In genomic region chr11:72091292-72091691, GRCh38 we compare ENCODE assay signal across 9 cellular contexts. TPM values are rescaled to one million over a fixed set of nuclear protein-coding genes. Genes with fewer than 3 reads are reported as not detected.
DNase-seq lines count a peak whose midpoint lies in the region; ATAC-seq, FAIRE-seq and TF ChIP-seq lines count a peak whose summit lies in the region.
"Had no signal": no experiment of that assay in that cellular context is flagged by ENCODE, and none has a peak within 500 bp of the region (broad histone marks: within the 10 kb centered on the region; RNA-seq: fewer than 3 reads in every experiment).

No MANE protein-coding gene starts in this region.

- H3K27me3 ChIP-seq in mammary epithelial cell (ENCODE audit: insufficient read depth, low read length) (no peaks in the 10 kb centered on the region), keratinocyte (ENCODE audit: control insufficient read depth, extremely low read depth, insufficient read depth, low read length) (no peaks in the 10 kb centered on the region)

- POLR2A ChIA-PET in WTC11 (lab: Charles Lee): interaction anchor here (0.8 to 1.5 kb wide), 3 partner anchors 22 to 67 kb away, joined by 4 to 12 read pairs (median 4); partner anchors contain the start of gene ANAPC15

- no peak overlapping the region for H3K4me3 ChIP-seq in mammary epithelial cell (replicated peaks in 1 of 3; ENCODE audit: insufficient read depth in 1 of 3, low read depth in 2 of 3, low read length in 3 of 3)
- no peak overlapping the region for H3K4me3 ChIP-seq in keratinocyte (ENCODE audit: control insufficient read depth in 2 of 3, extremely low read depth in 1 of 3, insufficient read depth in 2 of 3, low read depth in 1 of 3, low read length in 3 of 3)

- CTCF ChIA-PET in WTC11 (lab: Charles Lee): interaction anchor here (0.6 to 7.2 kb wide), 37 partner anchors 9 to 380 kb away, joined by 3 to 235 read pairs (median 6); partner anchors contain the start of genes ANAPC15, FOLR1, LAMTOR1 and RNF121
- CTCF ChIA-PET in mammary epithelial cell (lab: Charles Lee; ENCODE audit: low non-redundant PET): interaction anchor here (0.5 to 1.0 kb wide), 3 partner anchors 41 to 66 kb away, joined by 3 to 7 read pairs (median 6); no protein-coding TSS in a partner anchor

- H3K27ac Mint-ChIP-seq in WTC11: peak overlapping the region; percentile 75; the same call in 1 of the 2 replicates

- no peaks in the 10 kb centered on the region for H3K36me3 Mint-ChIP-seq in WTC11

- H3K9me1 ChIP-seq in keratinocyte (ENCODE audit: control insufficient read depth, extremely low read depth, insufficient read depth, low read length): no peaks in the 10 kb centered on the region

- no peak overlapping the region for H3K9ac ChIP-seq in mammary epithelial cell (ENCODE audit: insufficient read depth, low read length)
- no peak overlapping the region for H3K9ac ChIP-seq in keratinocyte (ENCODE audit: control insufficient read depth, extremely low read depth, insufficient read depth, low read length)

- peak; percentile 62 for DNase-seq in 8988T
- DNase-seq in GM12892 (ENCODE audit: insufficient read length): peak; percentile 55
- DNase-seq in NCI-H1105 treated with DMSO at 0.1 percent for 48 hours (lab: John Stamatoyannopoulos, UW): peak; percentile 39
- peak; percentile 85 for DNase-seq in WTC11 (ENCODE audit: low spot score)
- peak; percentile 38 for DNase-seq in mammary epithelial cell
- DNase-seq in keratinocyte (ENCODE audit: low read depth, low spot score): no peak
- DNase-seq in stimulated activated CD4-positive, alpha-beta T cell treated with anti-CD3 and anti-CD28 coated beads, Interleukin-1b, Interleukin-23, amount 100 ng/mL, for 1 hour (ENCODE audit: low read depth in 2 of 2): peak; percentile 39 to 48
- DNase-seq in GOT3 (lab: John Stamatoyannopoulos, UW): no peak

- H3K79me2 ChIP-seq in mammary epithelial cell (ENCODE audit: insufficient read depth, low read length) (no peaks in the 10 kb centered on the region), keratinocyte (ENCODE audit: control insufficient read depth, insufficient read depth, low read length) (no peaks in the 10 kb centered on the region)

- H3K9me3 ChIP-seq in mammary epithelial cell (replicated peaks; ENCODE audit: insufficient read depth, low read length): no peaks in the 10 kb centered on the region
- H3K9me3 ChIP-seq in keratinocyte (ENCODE audit: control insufficient read depth, low read depth, low read length): no peaks in the 10 kb centered on the region

- intact Hi-C loops in mammary epithelial cell (cut with micrococcal nuclease): loop anchor here (1.0 to 5.0 kb wide), 4 partner anchors 66 to 341 kb away; partner anchors contain the start of gene CLPB

- peaks cover 3% of the 10 kb centered on the region for H3K4me1 ChIP-seq in mammary epithelial cell (ENCODE audit: insufficient read depth, low read length)
- peaks cover 12% of the 10 kb centered on the region for H3K4me1 ChIP-seq in keratinocyte (ENCODE audit: control insufficient read depth, extremely low read depth, insufficient read depth, low read length)

- FAIRE-seq in GM12892 (lab: Jason Lieb, UNC): peak; percentile 92
- FAIRE-seq in keratinocyte (lab: Jason Lieb, UNC): peak; percentile 17

- dilution Hi-C loops in mammary epithelial cell (cut with HindIII; ENCODE audit: low sequenced_read_pairs): no loop called here
- dilution Hi-C loops in keratinocyte (cut with MboI; ENCODE audit: extremely low pct_ligation_motif_present, low sequenced_read_pairs): no loop called here

- TF ChIP-seq CTCF in WTC11 (IDR thresholded peaks at IDR 0.05) (peak; percentile 49; the same call in 1 of the 2 replicates), mammary epithelial cell (conservative IDR thresholded peaks at IDR 0.05 in 1 of 2, IDR thresholded peaks at IDR 0.05 in 1 of 2; ENCODE audit: extremely low read depth in 1 of 2, insufficient read depth in 1 of 2, low read depth in 1 of 2, low read length in 2 of 2) (peak; percentile 84 to 89), keratinocyte (optimal IDR thresholded peaks at IDR 0.05 in 1 of 3, IDR thresholded peaks at IDR 0.05 in 1 of 3, conservative IDR thresholded peaks at IDR 0.05 in 1 of 3; ENCODE audit: extremely low read depth in 1 of 3, insufficient read depth in 2 of 3, low read length in 3 of 3) (peak; percentile 81 to 95 (median 86))

- peaks cover 3% of the 10 kb centered on the region for H3K36me3 ChIP-seq in mammary epithelial cell (ENCODE audit: insufficient read depth, low read length)
- H3K36me3 ChIP-seq in keratinocyte (ENCODE audit: control insufficient read depth in 2 of 2, extremely low read depth in 1 of 2, insufficient read depth in 2 of 2, low read length in 2 of 2): peaks cover 7 to 26% of the 10 kb centered on the region in 2 experiments

- ATAC-seq in WTC11: peak; percentile 98

- H3K27ac ChIP-seq in mammary epithelial cell (ENCODE audit: insufficient read depth, low read depth, low read length) (no peak overlapping the region), keratinocyte (ENCODE audit: control insufficient read depth, insufficient read depth, low read length) (no peak overlapping the region)

- WGBS in mammary epithelial cell (ENCODE audit: low coverage, missing lambda C conversion rate): 39% methylated on average over 4 of the region's 4 CpGs

- H4K20me1 ChIP-seq in mammary epithelial cell (ENCODE audit: insufficient read depth, low read length) (no peaks in the 10 kb centered on the region), keratinocyte (ENCODE audit: control insufficient read depth, extremely low read depth, insufficient read depth, low read length) (no peaks in the 10 kb centered on the region)

- no peaks in the 10 kb centered on the region for H3K27me3 Mint-ChIP-seq in WTC11 (ENCODE audit: low read depth)
- H3K27me3 Mint-ChIP-seq: stimulated activated naive CD8-positive, alpha-beta T cell treated with anti-CD3 and anti-CD28 coated beads, Interleukin-15, Interleukin-2, amounts not matched to agents 100 ng/mL and 50 ng/mL, for 24 hours had no signal

- no peaks in the 10 kb centered on the region for H3K9me3 Mint-ChIP-seq in WTC11
- H3K9me3 Mint-ChIP-seq: stimulated activated naive CD8-positive, alpha-beta T cell treated with anti-CD3 and anti-CD28 coated beads, Interleukin-15, Interleukin-2, amounts not matched to agents 100 ng/mL and 50 ng/mL, for 24 hours had no signal

- no peak overlapping the region for H3K4me3 Mint-ChIP-seq in WTC11
- H3K4me3 Mint-ChIP-seq: stimulated activated naive CD8-positive, alpha-beta T cell treated with anti-CD3 and anti-CD28 coated beads, Interleukin-15, Interleukin-2, amounts not matched to agents 100 ng/mL and 50 ng/mL, for 24 hours had no signal

- H2AFZ ChIP-seq in mammary epithelial cell (ENCODE audit: low read depth, low read length) (no peak overlapping the region), keratinocyte (ENCODE audit: control insufficient read depth, low read length) (no peak overlapping the region)

- no peak overlapping the region for H3K4me2 ChIP-seq in mammary epithelial cell (ENCODE audit: insufficient read depth, low read depth, low read length)
- H3K4me2 ChIP-seq in keratinocyte (ENCODE audit: control insufficient read depth, extremely low read depth, insufficient read depth, low read depth, low read length): no peak overlapping the region

- in situ Hi-C loops in mammary epithelial cell (cut with MboI; ENCODE audit: low sequenced_read_pairs in 2 of 2): loop anchor here (5.0 kb wide), 2 partner anchors 64 to 69 kb away; no protein-coding TSS in a partner anchor

- TF ChIP-seq POLR2A in GM12892 (IDR thresholded peaks at IDR 0.05; ENCODE audit: low read depth, low read length): 0 out of 2 replicates have a peak, but pooled peaks have one; percentile 22

- BruUV-seq in mammary epithelial cell (replicated peaks; lab: Mats Ljungman, UMichigan): no TSS peak

- peaks cover 13% of the 10 kb centered on the region for H3K4me1 Mint-ChIP-seq in WTC11

RNA-seq across cellular contexts. Expression of gene LRRC51, which starts 10.6 kb away (rescaled TPM):
- polyA plus RNA-seq in GM12892 (2012; ENCODE audit: missing spikeins): 7.5 TPM
- total RNA-seq in WTC11 (2021) (5.3 to 5.6 TPM (median 5.3 TPM) in 3 replicates), mammary epithelial cell (10 to 100 TPM in 1 of 2 donors, 1 to 10 TPM in 1; 4.3 to 10.3 TPM)
- polyA plus RNA-seq in mammary epithelial cell (9.0 TPM), keratinocyte (4.2 to 6.7 TPM (median 5.2 TPM) in 3 replicates)
- polyA minus RNA-seq in mammary epithelial cell (2.7 TPM), keratinocyte (0.66 to 10.5 TPM (median 3.7 TPM) in 3 replicates)
- 3.5 TPM for polyA plus RNA-seq in keratinocyte (2011; ENCODE audit: low read depth)
- polyA plus RNA-seq in keratinocyte (2011; cell fraction: cytosol; rRNA removed): 3.3 and 4.0 TPM in 2 replicates
- polyA plus RNA-seq in keratinocyte (2011; cell fraction: nucleus; rRNA removed): 2.7 and 4.0 TPM in 2 replicates
- polyA plus RNA-seq in keratinocyte (2012; ENCODE audit: low replicate concordance): 2.3 and 6.0 TPM in 2 replicates
- 3.1 TPM for polyA minus RNA-seq in keratinocyte (2011; cell fraction: cytosol; rRNA and poly(A)+ RNA removed)
- 0.74 and 1.6 TPM in 2 replicates for polyA minus RNA-seq in keratinocyte (2011; cell fraction: nucleus; rRNA and poly(A)+ RNA removed)

RNA-seq across cellular contexts. Expression of gene NUMA1, which starts 10.9 kb away (rescaled TPM):
- 59.2 TPM for polyA plus RNA-seq in GM12892 (2012; ENCODE audit: missing spikeins)
- 117 to 147 TPM (median 118 TPM) in 3 replicates for total RNA-seq in WTC11 (2021)
- total RNA-seq in mammary epithelial cell: 100 to 1,000 TPM; 126 to 175 TPM
- 74.4 TPM for polyA plus RNA-seq in mammary epithelial cell
- 264 TPM for polyA minus RNA-seq in mammary epithelial cell
- 38.8 to 45.7 TPM (median 40.4 TPM) in 3 replicates for polyA plus RNA-seq in keratinocyte
- 26.5 TPM for polyA plus RNA-seq in keratinocyte (2011; ENCODE audit: low read depth)
- polyA plus RNA-seq in keratinocyte (2011; cell fraction: cytosol; rRNA removed): 24.7 and 32.8 TPM in 2 replicates
- polyA plus RNA-seq in keratinocyte (2011; cell fraction: nucleus; rRNA removed): 108 and 133 TPM in 2 replicates
- 44.4 and 52.9 TPM in 2 replicates for polyA plus RNA-seq in keratinocyte (2012; ENCODE audit: low replicate concordance)
- 89.8 to 255 TPM (median 101 TPM) in 3 replicates for polyA minus RNA-seq in keratinocyte
- 46.2 TPM for polyA minus RNA-seq in keratinocyte (2011; cell fraction: cytosol; rRNA and poly(A)+ RNA removed)
- 82.2 and 105 TPM in 2 replicates for polyA minus RNA-seq in keratinocyte (2011; cell fraction: nucleus; rRNA and poly(A)+ RNA removed)

RNA-seq across cellular contexts. Expression of gene LAMTOR1, which starts 11.8 kb away (rescaled TPM):
- 81.8 TPM for polyA plus RNA-seq in GM12892 (2012; ENCODE audit: missing spikeins)
- 79.4 to 84.3 TPM (median 80.4 TPM) in 3 replicates for total RNA-seq in WTC11 (2021)
- 100 to 1,000 TPM; 105 to 183 TPM for total RNA-seq in mammary epithelial cell
- polyA plus RNA-seq in mammary epithelial cell: 175 TPM
- polyA minus RNA-seq in mammary epithelial cell: 96.7 TPM
- polyA plus RNA-seq in keratinocyte: 88.5 to 151 TPM (median 131 TPM) in 3 replicates
- polyA plus RNA-seq in keratinocyte (2011; ENCODE audit: low read depth): 8.6 TPM
- polyA plus RNA-seq in keratinocyte (2011; cell fraction: cytosol; rRNA removed): 134 and 162 TPM in 2 replicates
- 63.4 and 68.9 TPM in 2 replicates for polyA plus RNA-seq in keratinocyte (2011; cell fraction: nucleus; rRNA removed)
- 82.4 and 135 TPM in 2 replicates for polyA plus RNA-seq in keratinocyte (2012; ENCODE audit: low replicate concordance)
- polyA minus RNA-seq in keratinocyte: 210 to 319 TPM (median 261 TPM) in 3 replicates
- 159 TPM for polyA minus RNA-seq in keratinocyte (2011; cell fraction: cytosol; rRNA and poly(A)+ RNA removed)
- polyA minus RNA-seq in keratinocyte (2011; cell fraction: nucleus; rRNA and poly(A)+ RNA removed): 28.0 and 29.3 TPM in 2 replicates

RNA-seq across cellular contexts. Expression of gene TOMT, which starts 14.4 kb away (rescaled TPM):
- not detected for polyA plus RNA-seq in GM12892 (2012; ENCODE audit: missing spikeins)
- total RNA-seq in WTC11 (2021) (not detected in 3 replicates), mammary epithelial cell (under 1 TPM in 1 of 2 donors, not detected in 1; 0.17 TPM)
- polyA plus RNA-seq in mammary epithelial cell (not detected), keratinocyte (not detected in 3 replicates)
- polyA minus RNA-seq in mammary epithelial cell (not detected), keratinocyte (not detected in 3 replicates)
- polyA plus RNA-seq in keratinocyte (2011; ENCODE audit: low read depth): not detected
- not detected in 2 replicates for polyA plus RNA-seq in keratinocyte (2011; cell fraction: cytosol; rRNA removed)
- polyA plus RNA-seq in keratinocyte (2011; cell fraction: nucleus; rRNA removed): not detected in 2 replicates
- not detected in 2 replicates for polyA plus RNA-seq in keratinocyte (2012; ENCODE audit: low replicate concordance)
- not detected for polyA minus RNA-seq in keratinocyte (2011; cell fraction: cytosol; rRNA and poly(A)+ RNA removed)
- polyA minus RNA-seq in keratinocyte (2011; cell fraction: nucleus; rRNA and poly(A)+ RNA removed): not detected in 2 replicates

RNA-seq across cellular contexts. Expression of gene ANAPC15, which starts 21.2 kb away (rescaled TPM):
- polyA plus RNA-seq in GM12892 (2012; ENCODE audit: missing spikeins): 79.3 TPM
- 60.2 to 75.4 TPM (median 66.1 TPM) in 3 replicates for total RNA-seq in WTC11 (2021)
- total RNA-seq in mammary epithelial cell: 10 to 100 TPM; 21.7 to 64.8 TPM
- polyA plus RNA-seq in mammary epithelial cell: 92.2 TPM
- polyA minus RNA-seq in mammary epithelial cell: 17.7 TPM
- 42.1 to 90.8 TPM (median 70.9 TPM) in 3 replicates for polyA plus RNA-seq in keratinocyte
- 32.4 TPM for polyA plus RNA-seq in keratinocyte (2011; ENCODE audit: low read depth)
- polyA plus RNA-seq in keratinocyte (2011; cell fraction: cytosol; rRNA removed): 67.7 and 99.0 TPM in 2 replicates
- 24.9 and 32.3 TPM in 2 replicates for polyA plus RNA-seq in keratinocyte (2011; cell fraction: nucleus; rRNA removed)
- polyA plus RNA-seq in keratinocyte (2012; ENCODE audit: low replicate concordance): 30.4 and 94.9 TPM in 2 replicates
- polyA minus RNA-seq in keratinocyte: 33.1 to 60.4 TPM (median 34.0 TPM) in 3 replicates
- 16.9 TPM for polyA minus RNA-seq in keratinocyte (2011; cell fraction: cytosol; rRNA and poly(A)+ RNA removed)
- 3.2 and 6.1 TPM in 2 replicates for polyA minus RNA-seq in keratinocyte (2011; cell fraction: nucleus; rRNA and poly(A)+ RNA removed)

Comparison
In these comparisons a context has a peak if more than half of its experiments do, and no peak if none do; other contexts are left out.
1. DNase-seq: peak in 8988T (single experiment), GM12892 (single experiment), NCI-H1105 treated with DMSO at 0.1 percent for 48 hours (single experiment), WTC11 (single experiment), mammary epithelial cell (single experiment) and stimulated activated CD4-positive, alpha-beta T cell treated with anti-CD3 and anti-CD28 coated beads, Interleukin-1b, Interleukin-23, amount 100 ng/mL, for 1 hour (2 of 2); none in keratinocyte (single experiment) and GOT3 (single experiment).
2. Peak in every context shown above with its lines, with median percentiles within 50 percentile points of each other: CTCF ChIP-seq.